In the genomic region with DNA sequence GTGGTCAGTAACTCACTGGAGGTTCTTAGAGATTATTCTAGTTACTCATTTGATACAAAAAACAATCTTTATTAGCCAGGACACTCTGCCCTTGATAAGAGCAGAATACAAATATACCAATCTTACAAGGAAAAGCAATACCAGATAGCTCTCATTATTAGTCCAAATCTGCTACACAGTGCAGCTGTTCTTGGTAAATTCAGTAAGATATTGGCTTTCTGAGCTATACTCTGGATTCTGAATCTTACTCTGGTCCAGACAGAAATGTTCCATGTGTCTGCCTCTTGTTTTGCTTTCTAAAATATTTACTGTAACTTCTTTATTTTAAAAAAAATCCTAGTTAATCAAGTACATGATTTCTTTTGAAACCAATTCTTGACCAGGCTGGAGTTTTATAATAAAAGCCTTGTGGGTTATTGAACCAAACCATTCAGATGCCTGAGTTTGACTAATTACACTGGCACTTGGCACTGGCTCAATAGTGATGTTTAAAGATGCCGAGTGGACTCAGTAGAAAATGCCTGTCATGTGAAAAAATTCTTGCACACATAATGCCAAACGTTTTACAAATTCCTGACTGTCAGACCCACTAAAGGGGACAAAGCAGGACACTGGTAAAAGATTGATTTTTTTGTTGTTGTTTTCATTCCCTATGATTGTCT, we compare ENCODE assay signal across 1 cellular context.
A peak's percentile ranks its signal among the peaks of the same experiment; 100 is the strongest.
TF ChIP-seq lines count a peak whose summit lies in the region.

No MANE protein-coding gene starts in this region.

TF ChIP-seq in A549, 52 proteins besides CTCF, POLR2A, EP300 and RAD21:
- TF ChIP-seq CHD4 (IDR thresholded peaks at IDR 0.05; ENCODE audit: borderline replicate concordance), result no peak
- TF ChIP-seq, protein P1, sequence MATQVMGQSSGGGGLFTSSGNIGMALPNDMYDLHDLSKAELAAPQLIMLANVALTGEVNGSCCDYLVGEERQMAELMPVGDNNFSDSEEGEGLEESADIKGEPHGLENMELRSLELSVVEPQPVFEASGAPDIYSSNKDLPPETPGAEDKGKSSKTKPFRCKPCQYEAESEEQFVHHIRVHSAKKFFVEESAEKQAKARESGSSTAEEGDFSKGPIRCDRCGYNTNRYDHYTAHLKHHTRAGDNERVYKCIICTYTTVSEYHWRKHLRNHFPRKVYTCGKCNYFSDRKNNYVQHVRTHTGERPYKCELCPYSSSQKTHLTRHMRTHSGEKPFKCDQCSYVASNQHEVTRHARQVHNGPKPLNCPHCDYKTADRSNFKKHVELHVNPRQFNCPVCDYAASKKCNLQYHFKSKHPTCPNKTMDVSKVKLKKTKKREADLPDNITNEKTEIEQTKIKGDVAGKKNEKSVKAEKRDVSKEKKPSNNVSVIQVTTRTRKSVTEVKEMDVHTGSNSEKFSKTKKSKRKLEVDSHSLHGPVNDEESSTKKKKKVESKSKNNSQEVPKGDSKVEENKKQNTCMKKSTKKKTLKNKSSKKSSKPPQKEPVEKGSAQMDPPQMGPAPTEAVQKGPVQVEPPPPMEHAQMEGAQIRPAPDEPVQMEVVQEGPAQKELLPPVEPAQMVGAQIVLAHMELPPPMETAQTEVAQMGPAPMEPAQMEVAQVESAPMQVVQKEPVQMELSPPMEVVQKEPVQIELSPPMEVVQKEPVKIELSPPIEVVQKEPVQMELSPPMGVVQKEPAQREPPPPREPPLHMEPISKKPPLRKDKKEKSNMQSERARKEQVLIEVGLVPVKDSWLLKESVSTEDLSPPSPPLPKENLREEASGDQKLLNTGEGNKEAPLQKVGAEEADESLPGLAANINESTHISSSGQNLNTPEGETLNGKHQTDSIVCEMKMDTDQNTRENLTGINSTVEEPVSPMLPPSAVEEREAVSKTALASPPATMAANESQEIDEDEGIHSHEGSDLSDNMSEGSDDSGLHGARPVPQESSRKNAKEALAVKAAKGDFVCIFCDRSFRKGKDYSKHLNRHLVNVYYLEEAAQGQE (IDR thresholded peaks at IDR 0.05), result no peak
- no peak for TF ChIP-seq CHD2 (IDR thresholded peaks at IDR 0.05; ENCODE audit: low read length, partially characterized antibody)
- TF ChIP-seq, protein P2, sequence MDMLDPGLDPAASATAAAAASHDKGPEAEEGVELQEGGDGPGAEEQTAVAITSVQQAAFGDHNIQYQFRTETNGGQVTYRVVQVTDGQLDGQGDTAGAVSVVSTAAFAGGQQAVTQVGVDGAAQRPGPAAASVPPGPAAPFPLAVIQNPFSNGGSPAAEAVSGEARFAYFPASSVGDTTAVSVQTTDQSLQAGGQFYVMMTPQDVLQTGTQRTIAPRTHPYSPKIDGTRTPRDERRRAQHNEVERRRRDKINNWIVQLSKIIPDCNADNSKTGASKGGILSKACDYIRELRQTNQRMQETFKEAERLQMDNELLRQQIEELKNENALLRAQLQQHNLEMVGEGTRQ (IDR thresholded peaks at IDR 0.05), result no peak
- TF ChIP-seq FOXS1 (CRISPR knock-in tag; IDR thresholded peaks at IDR 0.05), result no peak
- TF ChIP-seq, protein P3, sequence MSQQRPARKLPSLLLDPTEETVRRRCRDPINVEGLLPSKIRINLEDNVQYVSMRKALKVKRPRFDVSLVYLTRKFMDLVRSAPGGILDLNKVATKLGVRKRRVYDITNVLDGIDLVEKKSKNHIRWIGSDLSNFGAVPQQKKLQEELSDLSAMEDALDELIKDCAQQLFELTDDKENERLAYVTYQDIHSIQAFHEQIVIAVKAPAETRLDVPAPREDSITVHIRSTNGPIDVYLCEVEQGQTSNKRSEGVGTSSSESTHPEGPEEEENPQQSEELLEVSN (IDR thresholded peaks at IDR 0.05; ENCODE audit: borderline replicate concordance, low read depth), result no peak
- TF ChIP-seq KDM1A (IDR thresholded peaks at IDR 0.05; ENCODE audit: low read depth), result no peak
- TF ChIP-seq CEBPB (IDR thresholded peaks at IDR 0.05), result peak in 1 of 2 experiments; percentile 35; a peak in 1 of 4 replicates
- TF ChIP-seq, protein P4, sequence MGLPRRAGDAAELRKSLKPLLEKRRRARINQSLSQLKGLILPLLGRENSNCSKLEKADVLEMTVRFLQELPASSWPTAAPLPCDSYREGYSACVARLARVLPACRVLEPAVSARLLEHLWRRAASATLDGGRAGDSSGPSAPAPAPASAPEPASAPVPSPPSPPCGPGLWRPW (IDR thresholded peaks at IDR 0.05), result no peak
- no peak for TF ChIP-seq MYC (IDR thresholded peaks at IDR 0.05; ENCODE audit: borderline replicate concordance, low read length)
- peak; percentile 36; the same call in 1 of the 2 replicates for TF ChIP-seq JUNB (IDR thresholded peaks at IDR 0.05)
- no peak for TF ChIP-seq ESRRA (IDR thresholded peaks at IDR 0.05; ENCODE audit: borderline replicate concordance, low read length)
- no peak for TF ChIP-seq EHMT2 (IDR thresholded peaks at IDR 0.05; ENCODE audit: low read depth)
- TF ChIP-seq, protein P5, sequence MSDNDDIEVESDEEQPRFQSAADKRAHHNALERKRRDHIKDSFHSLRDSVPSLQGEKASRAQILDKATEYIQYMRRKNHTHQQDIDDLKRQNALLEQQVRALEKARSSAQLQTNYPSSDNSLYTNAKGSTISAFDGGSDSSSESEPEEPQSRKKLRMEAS (IDR thresholded peaks at IDR 0.05), result no peak
- no peak for TF ChIP-seq FOSL2 (IDR thresholded peaks at IDR 0.05)
- peak; percentile 37; the same call in 1 of the 2 replicates for TF ChIP-seq FOSL2 (CRISPR knock-in tag; IDR thresholded peaks at IDR 0.05)
- TF ChIP-seq ZNF302 (CRISPR knock-in tag; IDR thresholded peaks at IDR 0.05), result no peak
- no peak for TF ChIP-seq KDM5A (IDR thresholded peaks at IDR 0.05)
- no peak for TF ChIP-seq PHF8 (IDR thresholded peaks at IDR 0.05; ENCODE audit: borderline replicate concordance, low read depth)
- TF ChIP-seq ZFP36 (IDR thresholded peaks at IDR 0.05; ENCODE audit: borderline replicate concordance, partially characterized antibody), result no peak
- TF ChIP-seq RNF2 (IDR thresholded peaks at IDR 0.05; ENCODE audit: borderline replicate concordance, low read depth), result no peak
- TF ChIP-seq, protein P6, sequence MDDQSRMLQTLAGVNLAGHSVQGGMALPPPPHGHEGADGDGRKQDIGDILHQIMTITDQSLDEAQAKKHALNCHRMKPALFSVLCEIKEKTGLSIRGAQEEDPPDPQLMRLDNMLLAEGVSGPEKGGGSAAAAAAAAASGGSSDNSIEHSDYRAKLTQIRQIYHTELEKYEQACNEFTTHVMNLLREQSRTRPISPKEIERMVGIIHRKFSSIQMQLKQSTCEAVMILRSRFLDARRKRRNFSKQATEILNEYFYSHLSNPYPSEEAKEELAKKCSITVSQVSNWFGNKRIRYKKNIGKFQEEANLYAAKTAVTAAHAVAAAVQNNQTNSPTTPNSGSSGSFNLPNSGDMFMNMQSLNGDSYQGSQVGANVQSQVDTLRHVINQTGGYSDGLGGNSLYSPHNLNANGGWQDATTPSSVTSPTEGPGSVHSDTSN (IDR thresholded peaks at IDR 0.05), result no peak
- no peak for TF ChIP-seq NR3C1 (IDR thresholded peaks at IDR 0.05)
- peak; percentile 86; the same call in 1 of the 2 replicates for TF ChIP-seq GATA3 (IDR thresholded peaks at IDR 0.05; ENCODE audit: borderline replicate concordance)
- TF ChIP-seq, protein P7, sequence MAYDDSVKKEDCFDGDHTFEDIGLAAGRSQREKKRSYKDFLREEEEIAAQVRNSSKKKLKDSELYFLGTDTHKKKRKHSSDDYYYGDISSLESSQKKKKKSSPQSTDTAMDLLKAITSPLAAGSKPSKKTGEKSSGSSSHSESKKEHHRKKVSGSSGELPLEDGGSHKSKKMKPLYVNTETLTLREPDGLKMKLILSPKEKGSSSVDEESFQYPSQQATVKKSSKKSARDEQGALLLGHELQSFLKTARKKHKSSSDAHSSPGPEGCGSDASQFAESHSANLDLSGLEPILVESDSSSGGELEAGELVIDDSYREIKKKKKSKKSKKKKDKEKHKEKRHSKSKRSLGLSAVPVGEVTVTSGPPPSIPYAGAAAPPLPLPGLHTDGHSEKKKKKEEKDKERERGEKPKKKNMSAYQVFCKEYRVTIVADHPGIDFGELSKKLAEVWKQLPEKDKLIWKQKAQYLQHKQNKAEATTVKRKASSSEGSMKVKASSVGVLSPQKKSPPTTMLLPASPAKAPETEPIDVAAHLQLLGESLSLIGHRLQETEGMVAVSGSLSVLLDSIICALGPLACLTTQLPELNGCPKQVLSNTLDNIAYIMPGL (CRISPR knock-in tag; IDR thresholded peaks at IDR 0.05; ENCODE audit: borderline replicate concordance), result no peak
- no peak for TF ChIP-seq SREBF2 (IDR thresholded peaks at IDR 0.05)
- no peak for TF ChIP-seq MAZ (IDR thresholded peaks at IDR 0.05; ENCODE audit: borderline replicate concordance, low read depth, low read length)
- no peak for TF ChIP-seq POLR2AphosphoS2 (conservative IDR thresholded peaks at IDR 0.05; ENCODE audit: low read length)
- TF ChIP-seq JUN (IDR thresholded peaks at IDR 0.05), result peak in 1 of 2 experiments; percentile 69; a peak in 2 of 5 replicates
- TF ChIP-seq HOXB13 (CRISPR knock-in tag; IDR thresholded peaks at IDR 0.05; ENCODE audit: low read depth), result peak; percentile 17; the same call in 1 of the 2 replicates
- TF ChIP-seq CBX2 (IDR thresholded peaks at IDR 0.05; ENCODE audit: borderline replicate concordance, low read depth), result no peak
- TF ChIP-seq MAFK (IDR thresholded peaks at IDR 0.05; ENCODE audit: partially characterized antibody), result no peak
- no peak for TF ChIP-seq CBX8 (IDR thresholded peaks at IDR 0.05)
- no peak for TF ChIP-seq SMC3 (IDR thresholded peaks at IDR 0.05)
- no peak for TF ChIP-seq TFCP2L1 (CRISPR knock-in tag; IDR thresholded peaks at IDR 0.05)
- TF ChIP-seq RCOR1 (IDR thresholded peaks at IDR 0.05; ENCODE audit: low read depth, low read length), result no peak
- TF ChIP-seq BHLHE40 (IDR thresholded peaks at IDR 0.05; ENCODE audit: low read depth, low read length), result no peak
- TF ChIP-seq ZSCAN20 (CRISPR knock-in tag; IDR thresholded peaks at IDR 0.05), result no peak
- TF ChIP-seq, protein P8, sequence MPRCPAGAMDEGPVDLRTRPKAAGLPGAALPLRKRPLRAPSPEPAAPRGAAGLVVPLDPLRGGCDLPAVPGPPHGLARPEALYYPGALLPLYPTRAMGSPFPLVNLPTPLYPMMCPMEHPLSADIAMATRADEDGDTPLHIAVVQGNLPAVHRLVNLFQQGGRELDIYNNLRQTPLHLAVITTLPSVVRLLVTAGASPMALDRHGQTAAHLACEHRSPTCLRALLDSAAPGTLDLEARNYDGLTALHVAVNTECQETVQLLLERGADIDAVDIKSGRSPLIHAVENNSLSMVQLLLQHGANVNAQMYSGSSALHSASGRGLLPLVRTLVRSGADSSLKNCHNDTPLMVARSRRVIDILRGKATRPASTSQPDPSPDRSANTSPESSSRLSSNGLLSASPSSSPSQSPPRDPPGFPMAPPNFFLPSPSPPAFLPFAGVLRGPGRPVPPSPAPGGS (IDR thresholded peaks at IDR 0.05), result no peak
